7 cellular contexts compared by ENCODE assay signal in genomic region chr15:63851431-63851830, GRCh38.
"Had no signal": no experiment of that assay in that cellular context is flagged by ENCODE, and none has a peak within 500 bp of the region (broad histone marks: within the 10 kb centered on the region; RNA-seq: fewer than 3 reads in every experiment).

No MANE protein-coding gene starts in this region.

- H3K27me3 Mint-ChIP-seq: IgD-negative memory B cell had no signal

- H3K36me3 Mint-ChIP-seq: IgD-negative memory B cell had no signal

- DNase-seq: IMR-90, KBM-7, KG1 had no signal

- H3K27ac Mint-ChIP-seq: IgD-negative memory B cell had no signal

- FAIRE-seq: HTR-8/SVneo had no signal

- H3K9ac ChIP-seq: KMS-11 had no signal

- H3K9me3 Mint-ChIP-seq: IgD-negative memory B cell had no signal

- H3K4me2 ChIP-seq: KMS-11 had no signal

- H3K4me3 Mint-ChIP-seq: IgD-negative memory B cell had no signal

- H3K27ac ChIP-seq: HL-60, KMS-11 had no signal
